ENCODE assay signal across 11 cellular contexts in the genomic region with DNA sequence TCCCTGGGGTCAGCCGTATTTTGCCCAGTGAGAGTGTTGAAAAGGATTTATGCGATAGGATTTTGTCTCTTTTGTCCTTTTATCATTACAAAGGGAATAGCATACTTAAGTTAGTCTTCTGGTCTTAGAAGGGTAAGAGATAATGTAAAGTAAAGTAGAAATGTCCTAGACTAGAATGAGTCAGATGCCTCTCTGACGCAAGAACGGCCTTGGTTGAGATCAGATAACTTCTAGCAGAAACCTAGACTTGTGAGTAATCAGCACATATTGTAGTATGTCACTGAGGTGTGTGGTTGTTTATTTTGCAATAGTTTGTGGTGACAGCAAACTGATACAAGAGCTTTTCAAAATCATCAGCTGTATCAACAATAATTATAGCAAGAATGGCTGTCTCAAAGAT.
DNase-seq lines count a peak whose midpoint lies in the region; ATAC-seq lines count a peak whose summit lies in the region.
"Had no signal": no experiment of that assay in that cellular context is flagged by ENCODE, and none has a peak within 500 bp of the region (broad histone marks: within the 10 kb centered on the region; RNA-seq: fewer than 3 reads in every experiment).

No MANE protein-coding gene starts in this region.

- no peaks in the 10 kb centered on the region for H3K27me3 ChIP-seq in H7 (ENCODE audit: control insufficient read depth, insufficient read depth, low read length)

- peaks cover 3% of the 10 kb centered on the region for H3K36me3 Mint-ChIP-seq in effector memory CD8-positive, alpha-beta T cell (ENCODE audit: insufficient read depth)
- H3K36me3 Mint-ChIP-seq: activated naive CD8-positive, alpha-beta T cell had no signal

- no peaks in the 10 kb centered on the region for H3K36me3 ChIP-seq in H7 (replicated peaks; ENCODE audit: control insufficient read depth, insufficient read depth, low read length)

- no peak overlapping the region for H3K27ac Mint-ChIP-seq in effector memory CD8-positive, alpha-beta T cell
- H3K27ac Mint-ChIP-seq: activated naive CD8-positive, alpha-beta T cell had no signal

- ATAC-seq in effector memory CD8-positive, alpha-beta T cell (replicated peaks) = no peak

- no peaks in the 10 kb centered on the region for H3K27me3 Mint-ChIP-seq in effector memory CD8-positive, alpha-beta T cell
- H3K27me3 Mint-ChIP-seq: activated naive CD8-positive, alpha-beta T cell had no signal

- H3K4me3 Mint-ChIP-seq in effector memory CD8-positive, alpha-beta T cell = no peak overlapping the region
- H3K4me3 Mint-ChIP-seq: activated naive CD8-positive, alpha-beta T cell had no signal

- peaks cover 0 to 12% of the 10 kb centered on the region in 2 donors for H3K9me3 Mint-ChIP-seq in effector memory CD8-positive, alpha-beta T cell

- no peaks in the 10 kb centered on the region for H3K4me1 Mint-ChIP-seq in effector memory CD8-positive, alpha-beta T cell (ENCODE audit: low read depth in 2 of 2)

- no peak overlapping the region for H3K4me3 ChIP-seq in H7 (ENCODE audit: insufficient read depth, low read depth, low read length)
- H3K4me3 ChIP-seq: lung had no signal

- DNase-seq in DMS53 (lab: John Stamatoyannopoulos, UW) (peak; percentile 92), HuH-7 (ENCODE audit: low spot score) (peak; percentile 50), SIG-M5 treated with dmso at 0.1 percent for 504 hours (lab: John Stamatoyannopoulos, UW; ENCODE audit: unreplicated experiment) (peak; percentile 75), fibroblast of the conjunctiva (ENCODE audit: low read depth) (peak; percentile 14), putamen (ENCODE audit: low spot score) (no peak), mucosa of gallbladder (ENCODE audit: low spot score) (no peak), H7 (no peak)
- DNase-seq in effector memory CD8-positive, alpha-beta T cell = no peak
- DNase-seq: NCI-H524 had no signal

Comparison
In these comparisons a context has a peak if more than half of its experiments do, and no peak if none do; other contexts are left out.
1. DNase-seq: peak in DMS53 (single experiment), HuH-7 (single experiment), SIG-M5 treated with dmso at 0.1 percent for 504 hours (single experiment) and fibroblast of the conjunctiva (single experiment); none in putamen (single experiment), effector memory CD8-positive, alpha-beta T cell (0 of 3), mucosa of gallbladder (single experiment) and H7 (single experiment).